22 cellular contexts compared by ENCODE assay signal in the genomic region with DNA sequence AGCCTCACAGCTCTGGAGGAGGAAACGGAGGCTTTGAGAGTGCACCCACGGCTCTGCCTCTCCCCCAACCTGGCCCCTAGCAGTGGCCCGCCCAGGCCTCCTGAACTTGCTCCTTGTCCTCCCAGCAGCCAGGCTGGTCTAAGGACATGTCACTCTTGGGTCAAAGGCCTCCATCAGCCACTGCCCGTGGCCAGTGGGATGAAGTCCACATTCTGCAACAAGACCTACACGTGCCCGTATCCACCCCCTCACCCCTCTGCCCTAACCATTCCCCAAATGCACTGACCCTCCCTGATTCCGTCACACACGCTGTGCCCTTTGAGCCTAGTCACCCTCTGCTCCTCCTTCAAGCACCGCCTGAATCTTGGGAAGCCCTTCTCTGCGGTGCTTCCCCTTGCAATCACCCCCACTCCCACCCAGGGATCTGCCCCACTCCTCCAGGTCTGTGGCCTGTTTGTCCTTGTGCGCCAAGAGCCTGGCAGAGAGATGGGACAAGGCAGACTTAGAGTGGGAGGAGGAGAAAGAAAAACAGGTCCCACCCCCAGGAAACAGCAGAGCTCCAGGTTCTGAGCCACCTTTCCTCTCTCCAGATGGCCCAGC. TPM values are rescaled to one million over a fixed set of nuclear protein-coding genes. Genes with fewer than 3 reads are reported as not detected.
DNase-seq lines count a peak whose midpoint lies in the region; ATAC-seq and TF ChIP-seq lines count a peak whose summit lies in the region.
"Had no signal": no experiment of that assay in that cellular context is flagged by ENCODE, and none has a peak within 500 bp of the region (broad histone marks: within the 10 kb centered on the region; RNA-seq: fewer than 3 reads in every experiment).

No MANE protein-coding gene starts in this region.

- no peak for TF ChIP-seq CTCF in AG04450 (IDR thresholded peaks at IDR 0.05; ENCODE audit: low read depth, low read length)
- no peak for TF ChIP-seq CTCF in HEK293 (tag by site-specific recombination; IDR thresholded peaks at IDR 0.05)
- no peak for TF ChIP-seq CTCF in osteoblast (IDR thresholded peaks at IDR 0.05; ENCODE audit: extremely low read depth, low read depth, low read length)

- DNase-seq in AG04450 (ENCODE audit: low read depth, low spot score) (no peak), left lobe of liver (ENCODE audit: low spot score) (peak; percentile 96), osteoblast (ENCODE audit: insufficient read length, low spot score, missing footprints) (peak; percentile 76), GM03348 (ENCODE audit: low spot score) (no peak), NCI-H526 (lab: John Stamatoyannopoulos, UW) (no peak)
- DNase-seq: CD4-positive, alpha-beta memory T cell; DND-41; KG1; NCI-H1092; NCI-H1436 treated with DMSO at 0.1 percent for 48 hours; NCI-H2029; NCI-H2227 treated with DMSO at 0.1 percent for 48 hours; NCI-H510A; NCI-H748 treated with DMSO at 0.1 percent for 48 hours; NK-92 treated with Interleukin-12 subunit alpha and Interleukin-12 subunit beta, amount 100 ng/mL, for 24 hours; Peyer's patch had no signal

- POLR2A ChIA-PET in AG04450 (lab: Yijun Ruan, JAX) (no interaction called here), HEK293 (lab: Yijun Ruan, JAX) (interaction anchor here (0.9 to 1.1 kb wide), 2 partner anchors 9 to 43 kb away, joined by 3 read pairs; a partner anchor contains a TSS)

- peaks cover 24 to 90% of the 10 kb centered on the region in 2 experiments for H3K36me3 ChIP-seq in HEK293 (ENCODE audit: control insufficient read depth in 2 of 2, insufficient read depth in 1 of 2, low read length in 2 of 2)
- peaks cover 61% of the 10 kb centered on the region for H3K36me3 ChIP-seq in osteoblast (ENCODE audit: insufficient read depth, low read length)

- H3K27me3 ChIP-seq in AG04450 (ENCODE audit: control insufficient read depth, insufficient read depth, low read length) (no peaks in the 10 kb centered on the region), osteoblast (ENCODE audit: insufficient read depth, low read length) (no peaks in the 10 kb centered on the region)
- H3K27me3 ChIP-seq: BLaER1, Peyer's patch, SJSA1 had no signal

- H3K27ac ChIP-seq in AG04450 (ENCODE audit: low read depth, low read length), result peak overlapping the region; percentile 11
- H3K27ac ChIP-seq in HEK293 (ENCODE audit: extremely low read depth, low read depth, low read length), result no peak overlapping the region
- no peak overlapping the region for H3K27ac ChIP-seq in osteoblast (ENCODE audit: low read depth, low read length)
- H3K27ac ChIP-seq: BLaER1, Peyer's patch, SJSA1 had no signal

- H3K4me3 ChIP-seq in AG04450 (ENCODE audit: low read depth, low read length), result no peak overlapping the region
- H3K4me3 ChIP-seq in HEK293 (ENCODE audit: low read depth, low read length), result no peak overlapping the region
- no peak overlapping the region for H3K4me3 ChIP-seq in osteoblast (ENCODE audit: insufficient read depth, low read length)
- H3K4me3 ChIP-seq: BLaER1, GM23338, Peyer's patch, SJSA1 had no signal

- no peaks in the 10 kb centered on the region for H3K79me2 ChIP-seq in osteoblast (ENCODE audit: insufficient read depth, low read length)

- H3K4me2 ChIP-seq in osteoblast (ENCODE audit: insufficient read depth, low read length), result no peak overlapping the region
- H3K4me2 ChIP-seq: BLaER1, GM23338 had no signal

- no peaks in the 10 kb centered on the region for H3K4me1 ChIP-seq in HEK293 (ENCODE audit: control insufficient read depth, insufficient read depth, low read length)
- H3K4me1 ChIP-seq in osteoblast (ENCODE audit: insufficient read depth, low read length), result no peaks in the 10 kb centered on the region
- H3K4me1 ChIP-seq: BLaER1, Peyer's patch had no signal

- H2AFZ ChIP-seq in osteoblast (ENCODE audit: low read length), result no peak overlapping the region
- H2AFZ ChIP-seq: GM23338 had no signal

- peaks cover 7% of the 10 kb centered on the region for H4K20me1 ChIP-seq in osteoblast (ENCODE audit: insufficient read depth, low read length)

- H3K9me3 ChIP-seq in AG04450 (ENCODE audit: control insufficient read depth, insufficient read depth, low read length) (no peaks in the 10 kb centered on the region; the same call in 1 of the 2 replicates), HEK293 (ENCODE audit: control insufficient read depth, insufficient read depth, low read depth, low read length) (no peaks in the 10 kb centered on the region), osteoblast (ENCODE audit: low read depth, low read length) (no peaks in the 10 kb centered on the region)
- H3K9me3 ChIP-seq: BLaER1, Peyer's patch, SJSA1 had no signal

- ATAC-seq in left lobe of liver (peak; percentile 71), GM19351 (IDR thresholded peaks at IDR 0.05; ENCODE audit: unreplicated experiment) (no peak)
- ATAC-seq: GM23338, HCT116 had no signal

- CTCF ChIA-PET in AG04450 (lab: Charles Lee) (interaction anchor here (1.1 kb wide), 1 partner anchor 173 kb away, joined by 3 read pairs; no protein-coding TSS in a partner anchor), HEK293 (lab: Yijun Ruan, JAX) (interaction anchor here (1.1 kb wide), 1 partner anchor 107 kb away, joined by 6 read pairs; no protein-coding TSS in a partner anchor)

TF ChIP-seq in HEK293, 187 proteins besides CTCF, POLR2A, EP300 and RAD21:
- TF ChIP-seq ZNF391 (tag by site-specific recombination; IDR thresholded peaks at IDR 0.05; ENCODE audit: borderline replicate concordance, low read depth) (no peak), ZFHX2 (tag by site-specific recombination; conservative IDR thresholded peaks at IDR 0.05) (peak; percentile 75; the same call in 1 of the 2 replicates), EGR2 (tag by site-specific recombination; IDR thresholded peaks at IDR 0.05; ENCODE audit: low read depth) (peak; percentile 88)
TF ChIP-seq in HEK293: peak in this region for 2.

RNA-seq across cellular contexts. Expression of a gene that starts 37.5 kb away (rescaled TPM):
- polyA plus RNA-seq in AG04450 (2011; rRNA removed), result 13.7 and 18.3 TPM in 2 replicates
- 30.0 and 41.1 TPM in 2 replicates for polyA minus RNA-seq in AG04450 (2011; rRNA and poly(A)+ RNA removed)
- total RNA-seq in left lobe of liver (26.3 TPM), osteoblast (17.4 and 18.3 TPM in 2 replicates)

RNA-seq across cellular contexts. Expression of a gene that starts 43.0 kb away (rescaled TPM):
- 55.3 and 68.7 TPM in 2 replicates for polyA plus RNA-seq in AG04450 (2011; rRNA removed)
- polyA minus RNA-seq in AG04450 (2011; rRNA and poly(A)+ RNA removed), result 55.6 and 71.7 TPM in 2 replicates
- total RNA-seq in left lobe of liver (53.8 TPM), osteoblast (43.6 and 53.6 TPM in 2 replicates)

RNA-seq across cellular contexts. Expression of a gene that starts 58.3 kb away (rescaled TPM):
- polyA plus RNA-seq in AG04450 (2011; rRNA removed), result 75.8 and 94.9 TPM in 2 replicates
- polyA minus RNA-seq in AG04450 (2011; rRNA and poly(A)+ RNA removed), result 89.5 and 115 TPM in 2 replicates
- 34.7 TPM for total RNA-seq in left lobe of liver
- total RNA-seq in osteoblast, result 29.8 and 31.8 TPM in 2 replicates

Comparison
In these comparisons a context has a peak if more than half of its experiments do, and no peak if none do; other contexts are left out.
1. DNase-seq: peak in left lobe of liver (single experiment) and osteoblast (single experiment); none in AG04450 (single experiment), GM03348 (single experiment) and NCI-H526 (0 of 2).